In genomic region chr1:16773019-16773596, GRCh38 we compare ENCODE assay signal across 8 cellular contexts. TPM values are rescaled to one million over a fixed set of nuclear protein-coding genes. Genes with fewer than 3 reads are reported as not detected.
"Had no signal": no experiment of that assay in that cellular context is flagged by ENCODE, and none has a peak within 500 bp of the region (broad histone marks: within the 10 kb centered on the region; RNA-seq: fewer than 3 reads in every experiment).

No MANE protein-coding gene starts in this region.

RNA-seq across cellular contexts. Expression of gene RNU1-4, which starts 32.8 kb away (rescaled TPM):
- total RNA-seq: fibroblast of villous mesenchyme, myocyte had no signal
- polyA plus RNA-seq: esophagus, hepatocyte, mammary epithelial cell, neural cell, pancreas, stomach had no signal
